In genomic region chr20:58888521-58889333, GRCh38 we compare ENCODE assay signal across 8 cellular contexts. TPM values are rescaled to one million over a fixed set of nuclear protein-coding genes. Genes with fewer than 3 reads are reported as not detected.
A peak's percentile ranks its signal among the peaks of the same experiment; 100 is the strongest.
DNase-seq lines count a peak whose midpoint lies in the region; ATAC-seq and TF ChIP-seq lines count a peak whose summit lies in the region.

No MANE protein-coding gene starts in this region.

- no peaks in the 10 kb centered on the region for H3K27me3 ChIP-seq in BE2C
- no peaks in the 10 kb centered on the region for H3K27me3 ChIP-seq in HL-60 (ENCODE audit: insufficient read depth, poor library complexity, severe bottlenecking)
- H3K27me3 ChIP-seq in fibroblast of lung (ENCODE audit: control insufficient read depth, insufficient read depth, low read length), result peaks cover 3% of the 10 kb centered on the region

- H3K27me3 Mint-ChIP-seq in naive thymus-derived CD8-positive, alpha-beta T cell, result no peaks in the 10 kb centered on the region

- TF ChIP-seq CTCF in BE2C (IDR thresholded peaks at IDR 0.05; ENCODE audit: low read depth, low read length), result no peak
- TF ChIP-seq CTCF in HL-60 (IDR thresholded peaks at IDR 0.05; ENCODE audit: insufficient read depth, low read length), result no peak
- TF ChIP-seq CTCF in OCI-LY7 (conservative IDR thresholded peaks at IDR 0.05; ENCODE audit: low read length), result no peak
- no peak for TF ChIP-seq CTCF in fibroblast of lung (conservative IDR thresholded peaks at IDR 0.05 in 1 of 2, IDR thresholded peaks at IDR 0.05 in 1 of 2; ENCODE audit: low read depth in 1 of 2, low read length in 2 of 2)

- DNase-seq in BE2C (peak; percentile 81), HL-60 (ENCODE audit: low read depth in 1 of 2, low spot score in 1 of 2) (peak in 1 of 2 experiments; percentile 81), OCI-LY7 (ENCODE audit: low spot score) (peak; percentile 88), activated T-helper 1 cell treated with Interleukin-2 at 50 U/mL for 16 hours (ENCODE audit: low read depth) (peak; percentile 73), fibroblast of lung (ENCODE audit: low read depth in 2 of 2) (peak; percentile 76 to 80)
- DNase-seq in naive thymus-derived CD8-positive, alpha-beta T cell, result peak; percentile 75 to 93 (median 84)
- peak; percentile 74 to 90 (median 80) for DNase-seq in stimulated activated naive CD4-positive, alpha-beta T cell (lab: John Stamatoyannopoulos, UW)

- intact Hi-C loops in OCI-LY7 (cut with micrococcal nuclease; ENCODE audit: unreplicated experiment), result no loop called here

- POLR2A ChIA-PET in OCI-LY7 (lab: Charles Lee), result interaction anchor here (1.4 kb wide), 1 partner anchor 155 kb away, joined by 6 read pairs; no protein-coding TSS in a partner anchor
- POLR2A ChIA-PET in naive thymus-derived CD8-positive, alpha-beta T cell (lab: Charles Lee), result interaction anchor here (0.6 to 4.8 kb wide), 25 partner anchors 9 to 582 kb away, joined by 3 to 72 read pairs (median 5); partner anchors contain the start of genes ATP5F1E, NELFCD, PRELID3B and STX16

- H3K36me3 Mint-ChIP-seq in naive thymus-derived CD8-positive, alpha-beta T cell, result no peaks in the 10 kb centered on the region

- H3K4me3 ChIP-seq in BE2C (ENCODE audit: low read depth, low read length) (peak overlapping the region; percentile 77), HL-60 (replicated peaks; ENCODE audit: insufficient read depth, low read length) (peak overlapping the region; percentile 73), OCI-LY7 (ENCODE audit: low read depth, low read length, poor library complexity, severe bottlenecking) (peak overlapping the region; percentile 90), fibroblast of lung (replicated peaks in 1 of 4; ENCODE audit: control extremely low read depth in 1 of 4, insufficient read depth in 1 of 4, low read depth in 3 of 4, low read length in 4 of 4) (peak overlapping the region; percentile 59 to 80 (median 69))

- peak; percentile 33 for ATAC-seq in GM19351 (IDR thresholded peaks at IDR 0.05; ENCODE audit: unreplicated experiment)
- peak; percentile 47 to 56 for ATAC-seq in naive thymus-derived CD8-positive, alpha-beta T cell

- H3K9me3 Mint-ChIP-seq in naive thymus-derived CD8-positive, alpha-beta T cell, result no peaks in the 10 kb centered on the region

- CTCF ChIA-PET in OCI-LY7 (lab: Charles Lee; ENCODE audit: unreplicated experiment), result no interaction called here

- peak overlapping the region; percentile 66 for H3K9ac ChIP-seq in fibroblast of lung (ENCODE audit: insufficient read depth, low read length)

- H3K9me2 ChIP-seq in OCI-LY7 (ENCODE audit: insufficient read depth, low read length), result no peaks in the 10 kb centered on the region

- peaks cover 7% of the 10 kb centered on the region for H4K20me1 ChIP-seq in OCI-LY7 (ENCODE audit: insufficient read depth, low read length)
- no peaks in the 10 kb centered on the region for H4K20me1 ChIP-seq in fibroblast of lung (ENCODE audit: control insufficient read depth, extremely low read depth, insufficient read depth, low read length)

- BruUV-seq in OCI-LY7 (replicated peaks; lab: Mats Ljungman, UMichigan), result no TSS peak

- peak overlapping the region in 9 of 10 donors; percentile 83 to 93 (median 90) for H3K27ac Mint-ChIP-seq in naive thymus-derived CD8-positive, alpha-beta T cell

- peak overlapping the region; percentile 88 for H3K4me2 ChIP-seq in OCI-LY7 (ENCODE audit: low read length)
- peak overlapping the region; percentile 71 for H3K4me2 ChIP-seq in fibroblast of lung (ENCODE audit: extremely low read depth, insufficient read depth, low read length)

- peak overlapping the region; percentile 78 for H3K27ac ChIP-seq in HL-60 (replicated peaks)
- H3K27ac ChIP-seq in OCI-LY7 (ENCODE audit: low read depth, low read length, poor library complexity, severe bottlenecking), result peak overlapping the region; percentile 84
- H3K27ac ChIP-seq in fibroblast of lung (ENCODE audit: insufficient read depth, low read length), result peak overlapping the region; percentile 14

- H3K9me3 ChIP-seq in BE2C (no peaks in the 10 kb centered on the region), OCI-LY7 (ENCODE audit: low read length) (peaks cover 8% of the 10 kb centered on the region; the same call in 1 of the 2 replicates), fibroblast of lung (ENCODE audit: control insufficient read depth, insufficient read depth, low read depth, low read length) (no peaks in the 10 kb centered on the region)

- H3K79me2 ChIP-seq in OCI-LY7 (ENCODE audit: insufficient read depth, low read depth, low read length) (peaks cover 37% of the 10 kb centered on the region), fibroblast of lung (ENCODE audit: control insufficient read depth, insufficient read depth, low read length) (peaks cover 18% of the 10 kb centered on the region)

- peaks cover 4% of the 10 kb centered on the region for H3K36me3 ChIP-seq in BE2C
- peaks cover 6% of the 10 kb centered on the region for H3K36me3 ChIP-seq in OCI-LY7 (ENCODE audit: insufficient read depth, low read length)
- H3K36me3 ChIP-seq in fibroblast of lung (ENCODE audit: control insufficient read depth, insufficient read depth, low read length), result no peaks in the 10 kb centered on the region

- H3K4me1 ChIP-seq in BE2C (no peaks in the 10 kb centered on the region; the same call in none of the 2 replicates), OCI-LY7 (ENCODE audit: insufficient read depth, low read length, poor library complexity, severe bottlenecking) (peaks cover 45% of the 10 kb centered on the region), fibroblast of lung (ENCODE audit: control insufficient read depth, extremely low read depth, insufficient read depth, low read length) (peaks cover 4% of the 10 kb centered on the region)

- peak overlapping the region; percentile 78 to 90 (median 84) for H3K4me3 Mint-ChIP-seq in naive thymus-derived CD8-positive, alpha-beta T cell

- H3K4me1 Mint-ChIP-seq in naive thymus-derived CD8-positive, alpha-beta T cell, result peaks cover 7 to 38% (median 19%) of the 10 kb centered on the region in 4 donors

- no peak overlapping the region for H2AFZ ChIP-seq in OCI-LY7 (ENCODE audit: low read length)
- H2AFZ ChIP-seq in fibroblast of lung (ENCODE audit: low read length), result peak overlapping the region; percentile 62

RNA-seq across cellular contexts. Expression of gene GNAS, which starts 36.2 kb away (rescaled TPM):
- 4,204 TPM for polyA plus RNA-seq in BE2C (2012; ENCODE audit: insufficient read depth, insufficient read length, low read depth)
- total RNA-seq in OCI-LY7 (2014; rRNA removed; shearing (Covaris generic)), result 546 and 638 TPM in 2 replicates
- 913 and 950 TPM in 2 replicates for total RNA-seq in OCI-LY7 (2022)
- total RNA-seq in fibroblast of lung, result 256 and 421 TPM in 2 replicates
- 1,357 and 1,384 TPM in 2 replicates for polyA plus RNA-seq in fibroblast of lung
- polyA plus RNA-seq in fibroblast of lung (2012), result 970 and 1,051 TPM in 2 replicates
- polyA minus RNA-seq in fibroblast of lung (ENCODE audit: low replicate concordance), result 2,729 and 3,468 TPM in 2 replicates
- total RNA-seq in naive thymus-derived CD8-positive, alpha-beta T cell, result 100 to 1,000 TPM; 695 to 756 TPM
- polyA plus RNA-seq in naive thymus-derived CD8-positive, alpha-beta T cell, result 100 to 1,000 TPM; 155 to 247 (median 169) TPM

RNA-seq across cellular contexts. Expression of gene GNAS-AS1, which starts 38.0 kb away (rescaled TPM):
- polyA plus RNA-seq in BE2C (2012; ENCODE audit: insufficient read depth, insufficient read length, low read depth), result 1.5 TPM
- 6.5 and 7.7 TPM in 2 replicates for total RNA-seq in OCI-LY7 (2014; rRNA removed; shearing (Covaris generic))
- total RNA-seq in OCI-LY7 (2022) (11.6 and 11.7 TPM in 2 replicates), fibroblast of lung (0.33 and 0.51 TPM in 2 replicates)
- 0.28 and 0.32 TPM in 2 replicates for polyA plus RNA-seq in fibroblast of lung
- polyA plus RNA-seq in fibroblast of lung (2012), result 0.59 and 0.74 TPM in 2 replicates
- polyA minus RNA-seq in fibroblast of lung (ENCODE audit: low replicate concordance), result not detected in 2 replicates
- 1 to 10 TPM; 1.3 TPM for total RNA-seq in naive thymus-derived CD8-positive, alpha-beta T cell
- under 1 TPM in 1 of 3 donors, not detected in 2; 0.14 TPM for polyA plus RNA-seq in naive thymus-derived CD8-positive, alpha-beta T cell

Comparison
In these comparisons a context has a peak if more than half of its experiments do, and no peak if none do; other contexts are left out.
1. H3K27ac ChIP-seq: peak in every context shown above with its lines; median percentile 84 in OCI-LY7; 78 in HL-60; 14 in fibroblast of lung.